13 cellular contexts compared by ENCODE assay signal in the genomic region with DNA sequence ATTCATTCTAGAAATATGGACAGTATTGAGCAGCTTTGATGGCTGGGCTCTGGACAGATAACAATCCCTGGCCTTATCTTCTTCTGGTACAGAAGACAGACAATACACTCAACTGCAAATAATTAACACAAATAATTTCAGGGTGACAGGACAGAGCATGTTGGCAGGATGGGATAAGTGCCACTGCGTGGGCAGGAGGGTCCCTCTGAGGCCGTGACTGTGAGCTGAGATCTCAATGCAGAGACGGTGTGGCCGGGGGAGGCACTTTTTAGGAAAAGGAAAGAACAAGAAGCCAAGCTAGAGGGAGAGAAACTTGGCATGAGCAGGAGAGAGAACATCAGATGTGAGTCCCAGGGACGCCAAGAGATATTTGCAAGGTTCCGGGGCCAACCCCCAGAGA. TPM values are rescaled to one million over a fixed set of nuclear protein-coding genes. Genes with fewer than 3 reads are reported as not detected.
A peak's percentile ranks its signal among the peaks of the same experiment; 100 is the strongest.
DNase-seq lines count a peak whose midpoint lies in the region; ATAC-seq and TF ChIP-seq lines count a peak whose summit lies in the region.
"Had no signal": no experiment of that assay in that cellular context is flagged by ENCODE, and none has a peak within 500 bp of the region (broad histone marks: within the 10 kb centered on the region; RNA-seq: fewer than 3 reads in every experiment).

No MANE protein-coding gene starts in this region.

- in situ Hi-C loops in mammary epithelial cell (cut with MboI; ENCODE audit: low sequenced_read_pairs in 2 of 2) = loop anchor here in 1 of 2 donors (25.0 kb wide), 1 partner anchor 246 kb away; no protein-coding TSS in a partner anchor
- in situ Hi-C loops in gastrocnemius medialis (cut with MboI; ENCODE audit: low sequenced_read_pairs in 4 of 4) = no loop called here

- H3K27ac ChIP-seq in CD4-positive, alpha-beta memory T cell (ENCODE audit: low read depth, low read length) = peak overlapping the region; percentile 3
- no peak overlapping the region for H3K27ac ChIP-seq in mammary epithelial cell (ENCODE audit: insufficient read depth, low read depth, low read length)
- H3K27ac ChIP-seq in gastrocnemius medialis = peak overlapping the region; percentile 74 to 84 (median 82)
- H3K27ac ChIP-seq in Karpas-422 (ENCODE audit: low read length) = no peak overlapping the region
- H3K27ac ChIP-seq: neural progenitor cell had no signal

- H3K9me2 ChIP-seq in Karpas-422 (replicated peaks; ENCODE audit: insufficient read depth, low read length) = no peaks in the 10 kb centered on the region

- no TSS peak for BruUV-seq in mammary epithelial cell (replicated peaks; lab: Mats Ljungman, UMichigan)

- no peaks in the 10 kb centered on the region for H3K9me3 Mint-ChIP-seq in CD4-positive, alpha-beta memory T cell
- no peaks in the 10 kb centered on the region for H3K9me3 Mint-ChIP-seq in IgD-negative memory B cell
- H3K9me3 Mint-ChIP-seq: activated naive CD4-positive, alpha-beta T cell treated with anti-CD3 and anti-CD28 coated beads, Interleukin-2, amount 50 U/mL, for 24 hours; neural progenitor cell had no signal

- TF ChIP-seq CTCF in mammary epithelial cell (conservative IDR thresholded peaks at IDR 0.05 in 1 of 2, IDR thresholded peaks at IDR 0.05 in 1 of 2; ENCODE audit: extremely low read depth in 1 of 2, insufficient read depth in 1 of 2, low read depth in 1 of 2, low read length in 2 of 2) (no peak), gastrocnemius medialis (IDR thresholded peaks at IDR 0.05 in 4 of 5, conservative IDR thresholded peaks at IDR 0.05 in 1 of 5) (no peak)

- CTCF ChIA-PET in CD4-positive, alpha-beta memory T cell (lab: Charles Lee; ENCODE audit: partially characterized antibody) = interaction anchor here (1.0 to 2.0 kb wide), 6 partner anchors 12 to 49 kb away, joined by 3 to 5 read pairs (median 4); no protein-coding TSS in a partner anchor
- CTCF ChIA-PET in mammary epithelial cell (lab: Charles Lee; ENCODE audit: low non-redundant PET) = no interaction called here

- peaks cover 19 to 46% of the 10 kb centered on the region in 2 donors for H3K36me3 Mint-ChIP-seq in CD4-positive, alpha-beta memory T cell
- peaks cover 3% of the 10 kb centered on the region for H3K36me3 Mint-ChIP-seq in IgD-negative memory B cell
- H3K36me3 Mint-ChIP-seq: neural progenitor cell had no signal

- intact Hi-C loops in CD4-positive, alpha-beta memory T cell (cut with micrococcal nuclease) = no loop called here
- intact Hi-C loops in mammary epithelial cell (cut with micrococcal nuclease) = no loop called here
- intact Hi-C loops in gastrocnemius medialis (cut with DNase I; ENCODE audit: low total_unique reads) = no loop called here

- H3K9ac ChIP-seq in mammary epithelial cell (ENCODE audit: insufficient read depth, low read length) (no peak overlapping the region), Karpas-422 (ENCODE audit: low read length) (no peak overlapping the region)
- H3K9ac ChIP-seq: neural progenitor cell had no signal

- WGBS in mammary epithelial cell (ENCODE audit: low coverage, missing lambda C conversion rate) = 30% methylated on average over 5 of the region's 6 CpGs

- dilution Hi-C loops in mammary epithelial cell (cut with HindIII; ENCODE audit: low sequenced_read_pairs) = no loop called here

- H3K27me3 ChIP-seq in CD4-positive, alpha-beta memory T cell (ENCODE audit: insufficient read depth, low read length) = no peaks in the 10 kb centered on the region
- H3K27me3 ChIP-seq in mammary epithelial cell (ENCODE audit: insufficient read depth, low read length) (no peaks in the 10 kb centered on the region), gastrocnemius medialis (no peaks in the 10 kb centered on the region), Karpas-422 (ENCODE audit: low read length) (no peaks in the 10 kb centered on the region)
- H3K27me3 ChIP-seq: neural progenitor cell, right lobe of liver had no signal

- peaks cover 54 to 88% (median 73%) of the 10 kb centered on the region in 4 donors for H3K4me1 Mint-ChIP-seq in CD4-positive, alpha-beta memory T cell
- H3K4me1 Mint-ChIP-seq in IgD-negative memory B cell = peaks cover 54 to 63% (median 61%) of the 10 kb centered on the region in 3 donors
- H3K4me1 Mint-ChIP-seq: neural progenitor cell had no signal

- peak overlapping the region in 5 of 8 donors; percentile 7 to 49 (median 20) for H3K4me3 Mint-ChIP-seq in CD4-positive, alpha-beta memory T cell
- peak overlapping the region in 3 of 4 donors; percentile 37 to 83 (median 75) for H3K4me3 Mint-ChIP-seq in IgD-negative memory B cell
- H3K4me3 Mint-ChIP-seq: activated naive CD4-positive, alpha-beta T cell treated with anti-CD3 and anti-CD28 coated beads, Interleukin-2, amount 50 U/mL, for 24 hours; neural progenitor cell had no signal

- H2AFZ ChIP-seq in mammary epithelial cell (ENCODE audit: low read depth, low read length) = no peak overlapping the region
- no peak overlapping the region for H2AFZ ChIP-seq in Karpas-422 (ENCODE audit: low read length)
- H2AFZ ChIP-seq: neural progenitor cell had no signal

- H4K20me1 ChIP-seq in mammary epithelial cell (ENCODE audit: insufficient read depth, low read length) = no peaks in the 10 kb centered on the region
- 0 out of 2 replicates have a peak, but pooled peaks cover 4% of the 10 kb centered on the region for H4K20me1 ChIP-seq in Karpas-422 (ENCODE audit: insufficient read depth, low read depth, low read length)

- peak overlapping the region; percentile 53 for H3K4me2 ChIP-seq in mammary epithelial cell (ENCODE audit: insufficient read depth, low read depth, low read length)
- no peak overlapping the region for H3K4me2 ChIP-seq in Karpas-422 (ENCODE audit: low read depth, low read length, poor library complexity, severe bottlenecking)
- H3K4me2 ChIP-seq: neural progenitor cell had no signal

- H3K79me2 ChIP-seq in mammary epithelial cell (ENCODE audit: insufficient read depth, low read length) = no peaks in the 10 kb centered on the region
- no peaks in the 10 kb centered on the region for H3K79me2 ChIP-seq in Karpas-422 (ENCODE audit: low read length)

- H3K4me1 ChIP-seq in CD4-positive, alpha-beta memory T cell (ENCODE audit: insufficient read depth, low read length) = peaks cover 80% of the 10 kb centered on the region
- H3K4me1 ChIP-seq in mammary epithelial cell (ENCODE audit: insufficient read depth, low read length) (peaks cover 29% of the 10 kb centered on the region), gastrocnemius medialis (peaks cover 63 to 72% of the 10 kb centered on the region in 2 donors), Karpas-422 (ENCODE audit: low read length) (peaks cover 5% of the 10 kb centered on the region)
- H3K4me1 ChIP-seq: neural progenitor cell had no signal

- POLR2A ChIA-PET in CD4-positive, alpha-beta memory T cell (lab: Charles Lee; ENCODE audit: partially characterized antibody) = interaction anchor here (1.2 kb wide), 1 partner anchor 15 kb away, joined by 5 read pairs; no protein-coding TSS in a partner anchor

- peaks cover 13% of the 10 kb centered on the region for H3K36me3 ChIP-seq in CD4-positive, alpha-beta memory T cell (ENCODE audit: insufficient read depth, low read length)
- H3K36me3 ChIP-seq in mammary epithelial cell (ENCODE audit: insufficient read depth, low read length) (no peaks in the 10 kb centered on the region), gastrocnemius medialis (no peaks in the 10 kb centered on the region), Karpas-422 (ENCODE audit: insufficient read depth, low read length) (no peaks in the 10 kb centered on the region)
- H3K36me3 ChIP-seq: neural progenitor cell, right lobe of liver had no signal

- TF ChIP-seq POLR2A in gastrocnemius medialis (IDR thresholded peaks at IDR 0.05) = no peak

- H3K4me3 ChIP-seq in CD4-positive, alpha-beta memory T cell (ENCODE audit: low read length in 2 of 2) = no peak overlapping the region
- no peak overlapping the region for H3K4me3 ChIP-seq in mammary epithelial cell (replicated peaks in 1 of 3; ENCODE audit: insufficient read depth in 1 of 3, low read depth in 2 of 3, low read length in 3 of 3)
- H3K4me3 ChIP-seq in gastrocnemius medialis = no peak overlapping the region
- H3K4me3 ChIP-seq in Karpas-422 (ENCODE audit: low read length) = no peak overlapping the region
- H3K4me3 ChIP-seq: esophagus muscularis mucosa, neural progenitor cell, right lobe of liver had no signal

- H3K27ac Mint-ChIP-seq in CD4-positive, alpha-beta memory T cell = peak overlapping the region; percentile 15 to 92 (median 71)
- peak overlapping the region; percentile 41 to 80 (median 51) for H3K27ac Mint-ChIP-seq in IgD-negative memory B cell
- H3K27ac Mint-ChIP-seq: activated naive CD4-positive, alpha-beta T cell treated with anti-CD3 and anti-CD28 coated beads, Interleukin-2, amount 50 U/mL, for 24 hours; neural progenitor cell had no signal

- no peak for ATAC-seq in gastrocnemius medialis
- ATAC-seq in GM18867 (IDR thresholded peaks at IDR 0.05; ENCODE audit: unreplicated experiment) = no peak

- no peaks in the 10 kb centered on the region for H3K9me3 ChIP-seq in CD4-positive, alpha-beta memory T cell (ENCODE audit: control insufficient read depth in 1 of 2, low read length in 2 of 2)
- H3K9me3 ChIP-seq in mammary epithelial cell (replicated peaks; ENCODE audit: insufficient read depth, low read length) = no peaks in the 10 kb centered on the region
- H3K9me3 ChIP-seq in gastrocnemius medialis = no peaks in the 10 kb centered on the region
- no peaks in the 10 kb centered on the region for H3K9me3 ChIP-seq in Karpas-422 (ENCODE audit: low read length)
- H3K9me3 ChIP-seq: esophagus muscularis mucosa, right lobe of liver had no signal

- no peak for DNase-seq in CD4-positive, alpha-beta memory T cell
- DNase-seq in mammary epithelial cell = no peak
- no peak for DNase-seq in gastrocnemius medialis
- DNase-seq in AML-193 (lab: John Stamatoyannopoulos, UW) = no peak
- no peak for DNase-seq in Karpas-422
- no peak for DNase-seq in glomerular visceral epithelial cell (ENCODE audit: extremely low spot score)
- DNase-seq: activated CD4-positive, alpha-beta T cell treated with anti-CD3 and anti-CD28 coated beads, Interleukin-2, amount 50 U/mL, for 4 hours had no signal

- no peaks in the 10 kb centered on the region for H3K27me3 Mint-ChIP-seq in CD4-positive, alpha-beta memory T cell
- no peaks in the 10 kb centered on the region for H3K27me3 Mint-ChIP-seq in IgD-negative memory B cell
- H3K27me3 Mint-ChIP-seq: activated naive CD4-positive, alpha-beta T cell treated with anti-CD3 and anti-CD28 coated beads, Interleukin-2, amount 50 U/mL, for 24 hours had no signal

RNA-seq across cellular contexts. Expression of gene SYNE3, which starts 8.1 kb away (rescaled TPM):
- 10 to 100 TPM; 47.7 to 52.2 TPM for total RNA-seq in CD4-positive, alpha-beta memory T cell
- 1 to 10 TPM; 4.3 to 9.0 TPM for polyA plus RNA-seq in CD4-positive, alpha-beta memory T cell
- polyA plus RNA-seq in IgD-negative memory B cell (8.8 TPM), mammary epithelial cell (2.4 TPM)
- total RNA-seq in mammary epithelial cell (10 to 100 TPM in 1 of 2 donors, 1 to 10 TPM in 1; 3.5 to 13.0 TPM), gastrocnemius medialis (1 to 10 TPM; 4.7 to 7.1 (median 5.1) TPM)
- 13.3 TPM for polyA minus RNA-seq in mammary epithelial cell
- 1.8 and 3.3 TPM in 2 replicates for total RNA-seq in Karpas-422 (2014; rRNA removed; shearing (Covaris generic); ENCODE audit: low replicate concordance)

RNA-seq across cellular contexts. Expression of gene GLRX5, which starts 26.5 kb away (rescaled TPM):
- total RNA-seq in CD4-positive, alpha-beta memory T cell = 10 to 100 TPM; 17.6 to 18.7 TPM
- polyA plus RNA-seq in CD4-positive, alpha-beta memory T cell = 10 to 100 TPM; 60.3 to 74.7 TPM
- polyA plus RNA-seq in IgD-negative memory B cell (34.5 TPM), mammary epithelial cell (30.5 TPM)
- total RNA-seq in mammary epithelial cell (10 to 100 TPM; 21.2 to 34.6 TPM), gastrocnemius medialis (10 to 100 TPM; 28.0 to 83.2 (median 74.0) TPM)
- 17.2 TPM for polyA minus RNA-seq in mammary epithelial cell
- total RNA-seq in Karpas-422 (2014; rRNA removed; shearing (Covaris generic); ENCODE audit: low replicate concordance) = 69.7 and 74.6 TPM in 2 replicates

Comparison
In these comparisons a context has a peak if more than half of its experiments do, and no peak if none do; other contexts are left out.
1. H3K27ac ChIP-seq: peak in CD4-positive, alpha-beta memory T cell (single experiment) and gastrocnemius medialis (4 of 4); none in mammary epithelial cell (single experiment) and Karpas-422 (single experiment).